In the genomic region with DNA sequence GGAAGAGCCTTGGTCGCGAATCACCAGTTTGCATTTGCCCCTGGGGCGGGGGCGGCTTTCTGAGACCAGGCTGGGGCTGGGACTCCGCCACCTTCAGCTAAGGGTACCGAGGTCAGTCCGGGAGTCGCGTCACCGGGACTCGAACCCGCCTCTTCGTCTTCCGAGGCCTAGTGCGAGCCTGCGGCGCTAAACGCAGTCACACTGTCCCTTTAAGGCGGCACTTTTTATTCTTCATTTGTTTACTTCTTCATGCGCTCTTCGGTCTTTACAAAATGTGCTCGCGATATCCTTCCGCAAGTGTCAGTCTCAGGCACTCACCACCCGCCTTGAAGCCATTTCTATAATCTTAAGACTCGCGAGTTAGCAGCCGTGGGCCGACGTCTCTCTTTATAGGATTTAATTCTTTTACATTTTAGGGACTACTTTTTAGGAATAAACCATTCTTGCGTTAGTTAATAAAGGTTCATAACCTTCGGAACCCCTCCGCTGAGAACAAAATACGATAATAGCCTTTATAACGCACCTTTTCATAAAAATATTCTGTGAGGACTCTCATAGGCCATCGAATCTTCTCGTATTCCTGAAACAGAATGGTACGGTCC, we compare ENCODE assay signal across 8 cellular contexts. TPM values are rescaled to one million over a fixed set of nuclear protein-coding genes. Genes with fewer than 3 reads are reported as not detected.
DNase-seq lines count a peak whose midpoint lies in the region; ATAC-seq and TF ChIP-seq lines count a peak whose summit lies in the region.

No MANE protein-coding gene starts in this region.

- ATAC-seq in HG02588 (IDR thresholded peaks at IDR 0.05; ENCODE audit: unreplicated experiment), result no peak

- no peaks in the 10 kb centered on the region for H3K9me3 ChIP-seq in stomach smooth muscle (ENCODE audit: control insufficient read depth in 2 of 2, low read length in 2 of 2)

- peak overlapping the region; percentile 100 for H3K27ac Mint-ChIP-seq in nephron

- peaks cover 3% of the 10 kb centered on the region for H3K36me3 Mint-ChIP-seq in nephron (ENCODE audit: low read depth)

- H3K27me3 Mint-ChIP-seq in nephron (ENCODE audit: low read depth), result no peaks in the 10 kb centered on the region

- TF ChIP-seq CTCF in LNCaP clone FGC (IDR thresholded peaks at IDR 0.05; ENCODE audit: control insufficient read depth, extremely low read depth, insufficient read depth), result no peak
- no peak for TF ChIP-seq CTCF in fibroblast of the aortic adventitia (IDR thresholded peaks at IDR 0.05; ENCODE audit: insufficient read depth, low read length)
- no peak for TF ChIP-seq CTCF in nephron (IDR thresholded peaks at IDR 0.05; ENCODE audit: unreplicated experiment in 3 of 3)

- no peaks in the 10 kb centered on the region for H3K27me3 ChIP-seq in stomach smooth muscle (ENCODE audit: control insufficient read depth in 1 of 2, insufficient read depth in 2 of 2, low read length in 2 of 2)

- peak overlapping the region; percentile 59 for H3K4me3 ChIP-seq in LNCaP clone FGC (ENCODE audit: low read depth, low read length)
- H3K4me3 ChIP-seq in fibroblast of the aortic adventitia (ENCODE audit: low read depth, low read length), result peak overlapping the region; percentile 75
- H3K4me3 ChIP-seq in stomach smooth muscle (ENCODE audit: low read length in 2 of 2), result peak overlapping the region; percentile 82 to 98

- H3K9ac ChIP-seq in stomach smooth muscle (ENCODE audit: low read length in 2 of 2), result peak overlapping the region; percentile 99

- H3K27ac ChIP-seq in stomach smooth muscle (ENCODE audit: low read length), result peak overlapping the region; percentile 99

- no peaks in the 10 kb centered on the region for H3K36me3 ChIP-seq in stomach smooth muscle (ENCODE audit: control insufficient read depth in 2 of 2, insufficient read depth in 2 of 2, low read length in 2 of 2)

- H3K4me3 Mint-ChIP-seq in nephron, result peak overlapping the region; percentile 92 to 100 (median 96)

- H3K4me1 Mint-ChIP-seq in nephron, result peaks cover 36% of the 10 kb centered on the region

- no peaks in the 10 kb centered on the region for H3K9me3 Mint-ChIP-seq in nephron

- peak; percentile 84 for DNase-seq in GDM1 (lab: John Stamatoyannopoulos, UW)
- peak; percentile 95 for DNase-seq in LNCaP clone FGC (ENCODE audit: low read depth)
- DNase-seq in RPMI8226, result peak; percentile 92
- peak; percentile 66 for DNase-seq in activated T-helper 9 cell treated with anti-CD3 and anti-CD28 coated beads, Interleukin-2, amount 50 U/mL, for 16 hours (ENCODE audit: low read depth)
- DNase-seq in fibroblast of the aortic adventitia (ENCODE audit: low read depth), result peak; percentile 98

- H3K4me1 ChIP-seq in stomach smooth muscle (ENCODE audit: control insufficient read depth, insufficient read depth, low read length), result peaks cover 48% of the 10 kb centered on the region

RNA-seq across cellular contexts. Expression of gene HEXIM1, which starts 0.6 kb away (rescaled TPM):
- total RNA-seq in fibroblast of the aortic adventitia (ENCODE audit: low replicate concordance), result 9.2 and 10.0 TPM in 2 replicates

RNA-seq across cellular contexts. Expression of gene ACBD4, which starts 12.2 kb away (rescaled TPM):
- 5.9 and 7.4 TPM in 2 replicates for total RNA-seq in fibroblast of the aortic adventitia (ENCODE audit: low replicate concordance)

RNA-seq across cellular contexts. Expression of gene HEXIM2, which starts 14.0 kb away (rescaled TPM):
- 6.1 and 37.7 TPM in 2 replicates for total RNA-seq in fibroblast of the aortic adventitia (ENCODE audit: low replicate concordance)

RNA-seq across cellular contexts. Expression of gene PLCD3, which starts 15.4 kb away (rescaled TPM):
- total RNA-seq in fibroblast of the aortic adventitia (ENCODE audit: low replicate concordance), result 56.0 and 86.3 TPM in 2 replicates
